In genomic region chr6:108293527-108294296, GRCh38 we compare ENCODE assay signal across 8 cellular contexts. TPM values are rescaled to one million over a fixed set of nuclear protein-coding genes. Genes with fewer than 3 reads are reported as not detected.
A peak's percentile ranks its signal among the peaks of the same experiment; 100 is the strongest.
DNase-seq lines count a peak whose midpoint lies in the region; ATAC-seq and TF ChIP-seq lines count a peak whose summit lies in the region.

No MANE protein-coding gene starts in this region.

- H3K9me3 ChIP-seq in RWPE2 (ENCODE audit: severe bottlenecking) = peaks cover 3% of the 10 kb centered on the region
- H3K9me3 ChIP-seq in ascending aorta = no peaks in the 10 kb centered on the region

- H3K36me3 Mint-ChIP-seq in GM23338 (ENCODE audit: low read depth) (no peaks in the 10 kb centered on the region), progenitor cell of endocrine pancreas (ENCODE audit: insufficient read depth) (no peaks in the 10 kb centered on the region)

- intact Hi-C loops in ascending aorta (cut with DNase I) = loop anchor here (1.0 to 10.0 kb wide), 2 partner anchors 32 to 219 kb away; partner anchors contain the start of genes OSTM1 and SNX3

- 0 out of 2 replicates have a peak, but pooled peaks cover 3% of the 10 kb centered on the region for H3F3A ChIP-seq in GM23338 (replicated peaks; ENCODE audit: low read depth)

- no peaks in the 10 kb centered on the region for H3K27me3 ChIP-seq in GM23338 (ENCODE audit: insufficient read depth)
- H3K27me3 ChIP-seq in RWPE2 (ENCODE audit: insufficient read depth, poor library complexity, severe bottlenecking) = no peaks in the 10 kb centered on the region
- no peaks in the 10 kb centered on the region for H3K27me3 ChIP-seq in ascending aorta

- H3K4me3 ChIP-seq in GM23338 = peak overlapping the region; percentile 92
- H3K4me3 ChIP-seq in RWPE2 (ENCODE audit: severe bottlenecking) = peak overlapping the region; percentile 59
- H3K4me3 ChIP-seq in epithelial cell of esophagus (ENCODE audit: low read length) = peak overlapping the region; percentile 96
- peak overlapping the region in 1 of 2 donors; percentile 72 for H3K4me3 ChIP-seq in ascending aorta

- H3K9me3 Mint-ChIP-seq in GM23338 (no peaks in the 10 kb centered on the region), progenitor cell of endocrine pancreas (ENCODE audit: low read depth) (no peaks in the 10 kb centered on the region)

- H3K4me2 ChIP-seq in GM23338 = peak overlapping the region; percentile 90

- H3K36me3 ChIP-seq in GM23338 (ENCODE audit: insufficient read depth) (no peaks in the 10 kb centered on the region), RWPE2 (ENCODE audit: low read depth) (no peaks in the 10 kb centered on the region), ascending aorta (no peaks in the 10 kb centered on the region)

- no peaks in the 10 kb centered on the region for H4K20me1 ChIP-seq in GM23338 (replicated peaks; ENCODE audit: insufficient read depth)

- H3K27ac ChIP-seq in GM23338 (ENCODE audit: low read depth) (peak overlapping the region; percentile 94; the same call in 1 of the 2 replicates), RWPE2 (ENCODE audit: poor library complexity, severe bottlenecking) (peak overlapping the region; percentile 80), ascending aorta (no peak overlapping the region)

- H3K9me2 ChIP-seq in GM23338 (ENCODE audit: insufficient read depth) = no peaks in the 10 kb centered on the region

- peaks cover 7% of the 10 kb centered on the region; the same call in 1 of the 2 replicates for H3K79me2 ChIP-seq in GM23338 (replicated peaks; ENCODE audit: insufficient read depth)

- ATAC-seq in GM23338 (no peak), RWPE2 (ENCODE audit: low read depth) (no peak)

- H3K4me3 Mint-ChIP-seq in GM23338 (peak overlapping the region; percentile 94), progenitor cell of endocrine pancreas (ENCODE audit: low read depth) (peak overlapping the region; percentile 98)

- DNase-seq in GM23338 (ENCODE audit: low spot score) (no peak), RWPE2 (ENCODE audit: low spot score) (no peak), epithelial cell of esophagus (ENCODE audit: low read depth) (no peak), progenitor cell of endocrine pancreas (ENCODE audit: low spot score, unreplicated experiment) (no peak), DMS153 treated with DMSO at 0.1 percent for 48 hours (lab: John Stamatoyannopoulos, UW; ENCODE audit: unreplicated experiment) (no peak), midbrain (lab: John Stamatoyannopoulos, UW) (no peak), ascending aorta (ENCODE audit: low spot score in 2 of 2) (no peak), NCI-H2081 treated with DMSO at 0.1 percent for 48 hours (lab: John Stamatoyannopoulos, UW) (no peak)

- TF ChIP-seq CTCF in GM23338 (conservative IDR thresholded peaks at IDR 0.05; ENCODE audit: low read depth in 2 of 2) (no peak), RWPE2 (IDR thresholded peaks at IDR 0.05; ENCODE audit: poor library complexity, severe bottlenecking) (no peak), epithelial cell of esophagus (IDR thresholded peaks at IDR 0.05; ENCODE audit: insufficient read depth, low read depth, low read length, missing control alignments) (no peak), progenitor cell of endocrine pancreas (IDR thresholded peaks at IDR 0.05; ENCODE audit: unreplicated experiment) (no peak), ascending aorta (IDR thresholded peaks at IDR 0.05) (no peak)

- peaks cover 5% of the 10 kb centered on the region; the same call in 2 of the 3 replicates for H3K4me1 Mint-ChIP-seq in GM23338
- peaks cover 7% of the 10 kb centered on the region for H3K4me1 Mint-ChIP-seq in progenitor cell of endocrine pancreas (ENCODE audit: low read depth)

- H2AFZ ChIP-seq in GM23338 = peak overlapping the region; percentile 93

- H3K27me3 Mint-ChIP-seq in GM23338 (ENCODE audit: insufficient read depth, low read depth, poor library complexity) = peaks cover 4% of the 10 kb centered on the region
- peaks cover 3% of the 10 kb centered on the region for H3K27me3 Mint-ChIP-seq in progenitor cell of endocrine pancreas

- peak overlapping the region; percentile 98 for H3K27ac Mint-ChIP-seq in GM23338
- peak overlapping the region; percentile 99 for H3K27ac Mint-ChIP-seq in progenitor cell of endocrine pancreas

- H3K4me1 ChIP-seq in GM23338 (ENCODE audit: insufficient read depth) = peaks cover 6% of the 10 kb centered on the region
- H3K4me1 ChIP-seq in RWPE2 (ENCODE audit: insufficient read depth, poor library complexity, severe bottlenecking) = no peaks in the 10 kb centered on the region
- peaks cover 4 to 5% of the 10 kb centered on the region in 2 donors for H3K4me1 ChIP-seq in ascending aorta

TF ChIP-seq in GM23338, 12 proteins besides CTCF, POLR2A, EP300 and RAD21 (continues in another document):
- TF ChIP-seq ETS1 (IDR thresholded peaks at IDR 0.05) = no peak
- TF ChIP-seq POLR2AphosphoS5 (IDR thresholded peaks at IDR 0.05; ENCODE audit: low read depth) = no peak
- TF ChIP-seq STAT1 (IDR thresholded peaks at IDR 0.05; ENCODE audit: unreplicated experiment) = no peak
- TF ChIP-seq CREB1 (CRISPR knock-in tag; IDR thresholded peaks at IDR 0.05; ENCODE audit: low read depth) = no peak
- no peak for TF ChIP-seq ZNF462 (CRISPR knock-in tag; IDR thresholded peaks at IDR 0.05)
- no peak for TF ChIP-seq EZH2 (IDR thresholded peaks at IDR 0.05; ENCODE audit: low read depth, unreplicated experiment)

RNA-seq across cellular contexts. Expression of gene AFG1L, which starts 1.1 kb away (rescaled TPM):
- total RNA-seq in GM23338 (2014; rRNA removed; shearing (Covaris generic)) = 4.1 and 4.3 TPM in 2 replicates
- polyA plus RNA-seq in GM23338 (2016; fragmentation: Nextera tagmentation; extraction: Ambion mirVana) = 5.4 and 8.7 TPM in 2 replicates
- total RNA-seq in progenitor cell of endocrine pancreas (8.5 and 9.6 TPM in 2 replicates), ascending aorta (0.53 TPM)

RNA-seq across cellular contexts. Expression of gene SNX3, which starts 32.9 kb away (rescaled TPM):
- total RNA-seq in GM23338 (2014; rRNA removed; shearing (Covaris generic)) = 79.3 and 87.2 TPM in 2 replicates
- polyA plus RNA-seq in GM23338 (2016; fragmentation: Nextera tagmentation; extraction: Ambion mirVana) = 123 and 125 TPM in 2 replicates
- total RNA-seq in progenitor cell of endocrine pancreas (84.1 and 95.5 TPM in 2 replicates), ascending aorta (112 TPM)

Comparison
In these comparisons a context has a peak if more than half of its experiments do, and no peak if none do; other contexts are left out.
1. H3K27ac ChIP-seq: peak in GM23338 (single experiment) and RWPE2 (single experiment); none in ascending aorta (0 of 2).